Comparison of ENCODE assay signal across 11 cellular contexts in genomic region chr16:15348721-15349120, GRCh38. TPM values are rescaled to one million over a fixed set of nuclear protein-coding genes. Genes with fewer than 3 reads are reported as not detected.
DNase-seq lines count a peak whose midpoint lies in the region; ATAC-seq, FAIRE-seq and TF ChIP-seq lines count a peak whose summit lies in the region.
"Not testable (repeated sequence)": the region's sequence is repeated elsewhere in the genome, so short reads cannot be mapped to it uniquely, and the experiment has no call there.
"Had no signal": no experiment of that assay in that cellular context is flagged by ENCODE, and none has a peak within 500 bp of the region (broad histone marks: within the 10 kb centered on the region; RNA-seq: fewer than 3 reads in every experiment).

No MANE protein-coding gene starts in this region.

- not testable (repeated sequence) for FAIRE-seq in K562 (lab: Jason Lieb, UNC); HepG2 (lab: Jason Lieb, UNC)

- not testable (repeated sequence) for H2AFZ ChIP-seq in K562 (ENCODE audit: low read depth, low read length); HepG2 (ENCODE audit: low read length)

- not testable (repeated sequence) for H3K4me2 ChIP-seq in K562 (ENCODE audit: insufficient read depth, low read length); HepG2 (ENCODE audit: low read depth, low read length)

- H3K36me3 ChIP-seq in Panc1 (ENCODE audit: control insufficient read depth, insufficient read depth, low read length); K562 (ENCODE audit: control insufficient read depth, insufficient read depth, low read length); HepG2 (replicated peaks in 1 of 2; ENCODE audit: control insufficient read depth in 1 of 2, insufficient read depth in 2 of 2, low read length in 2 of 2): not testable (repeated sequence)

- not testable (repeated sequence) for H3K4me3 ChIP-seq in Panc1 (ENCODE audit: low read depth in 2 of 2, low read length in 2 of 2); K562; HepG2 (replicated peaks in 1 of 3; ENCODE audit: insufficient read depth in 1 of 3, low read depth in 2 of 3, low read length in 3 of 3)

- not testable (repeated sequence) for BruUV-seq in Panc1 (replicated peaks; lab: Mats Ljungman, UMichigan); K562 (replicated peaks; lab: Mats Ljungman, UMichigan); HepG2 (replicated peaks; lab: Mats Ljungman, UMichigan)

- not testable (repeated sequence) for H3K27me3 ChIP-seq in Panc1 (ENCODE audit: control insufficient read depth, insufficient read depth, low read length); K562 (ENCODE audit: control insufficient read depth in 2 of 2, insufficient read depth in 2 of 2, low read length in 2 of 2); HepG2 (ENCODE audit: control insufficient read depth in 1 of 2, insufficient read depth in 2 of 2, low read length in 2 of 2)

- DNase-seq in Panc1 (ENCODE audit: low read depth, low spot score); K562 (ENCODE audit: extremely low read depth in 1 of 4, low spot score in 3 of 4); HepG2 (ENCODE audit: low spot score): not testable (repeated sequence)

- H3K79me2 ChIP-seq in K562 (ENCODE audit: control insufficient read depth, insufficient read depth, low read length); HepG2 (ENCODE audit: insufficient read depth, low read length): not testable (repeated sequence)

- POLR2A ChIA-PET in Panc1 (lab: Charles Lee); K562 (lab: Yijun Ruan, JAX); HepG2 (lab: Yijun Ruan, JAX): not testable (repeated sequence)

- not testable (repeated sequence) for TF ChIP-seq EP300 in K562 (IDR thresholded peaks at IDR 0.05; ENCODE audit: low read length); HepG2 (IDR thresholded peaks at IDR 0.05; ENCODE audit: low read depth in 2 of 2, low read length in 2 of 2); HepG2 (CRISPR knock-in tag; IDR thresholded peaks at IDR 0.05; ENCODE audit: borderline replicate concordance)

- intact Hi-C loops in Panc1 (cut with micrococcal nuclease; ENCODE audit: unreplicated experiment); K562 (cut with micrococcal nuclease); HepG2 (cut with micrococcal nuclease; ENCODE audit: unreplicated experiment): not testable (repeated sequence)

- H3K9me1 ChIP-seq in K562 (ENCODE audit: control insufficient read depth, insufficient read depth, low read length): not testable (repeated sequence)

- H3K9ac ChIP-seq in K562 (ENCODE audit: insufficient read depth in 1 of 2, low read depth in 2 of 2, low read length in 2 of 2); HepG2 (ENCODE audit: insufficient read depth, low read depth, low read length): not testable (repeated sequence)

- CTCF ChIA-PET in Panc1 (lab: Charles Lee); K562 (lab: Yijun Ruan, JAX; ENCODE audit: low intra/inter-chr PET ratio); HepG2 (lab: Yijun Ruan, JAX; ENCODE audit: low intra/inter-chr PET ratio, low total read pairs): not testable (repeated sequence)

- H4K20me1 ChIP-seq in K562 (replicated peaks; ENCODE audit: control insufficient read depth, insufficient read depth, low read length); HepG2 (ENCODE audit: insufficient read depth, low read length): not testable (repeated sequence)

- no CpG with 5 or more reads among the region's 7 CpGs for WGBS in K562 (ENCODE audit: insufficient coverage, low coverage, missing lambda C conversion rate)
- 40% methylated on average over 1 of the region's 7 CpGs for WGBS in HepG2 (ENCODE audit: low lambda C conversion rate)

- in situ Hi-C loops in Panc1 (cut with HindIII; ENCODE audit: low pct_unique_long_range_greater_than_20kb, low sequenced_read_pairs); K562 (cut with MboI); HepG2 (cut with HindIII; ENCODE audit: extremely low pct_ligation_motif_present, low pct_unique_long_range_greater_than_20kb): not testable (repeated sequence)

- not testable (repeated sequence) for H3K27ac ChIP-seq in Panc1 (ENCODE audit: low read length); K562 (ENCODE audit: extremely low read depth, low read depth, low read length); HepG2 (ENCODE audit: extremely low read length, insufficient read depth, low read length)

- TF ChIP-seq CTCF in Panc1 (IDR thresholded peaks at IDR 0.05); K562 (IDR thresholded peaks at IDR 0.05 in 2 of 3, conservative IDR thresholded peaks at IDR 0.05 in 1 of 3; ENCODE audit: insufficient read depth in 2 of 3, low read depth in 1 of 3, low read length in 3 of 3); HepG2 (CRISPR knock-in tag; IDR thresholded peaks at IDR 0.05): not testable (repeated sequence)

- H3K4me1 ChIP-seq in Panc1 (ENCODE audit: control insufficient read depth, insufficient read depth, low read length); K562 (replicated peaks in 1 of 2; ENCODE audit: control insufficient read depth in 2 of 2, insufficient read depth in 2 of 2, low read length in 2 of 2); HepG2 (ENCODE audit: insufficient read depth, low read length): not testable (repeated sequence)

- ATAC-seq in Panc1: peak; percentile 46; the same call in 1 of the 2 replicates
- peak; percentile 25; the same call in 1 of the 3 replicates for ATAC-seq in K562
- peak; percentile 71 for ATAC-seq in HepG2

- TF ChIP-seq RAD21 in K562 (CRISPR knock-in tag; conservative IDR thresholded peaks at IDR 0.05 in 1 of 2, IDR thresholded peaks at IDR 0.05 in 1 of 2); HepG2 (CRISPR knock-in tag; IDR thresholded peaks at IDR 0.05): not testable (repeated sequence)

- not testable (repeated sequence) for TF ChIP-seq POLR2A in K562 (conservative IDR thresholded peaks at IDR 0.05); HepG2 (IDR thresholded peaks at IDR 0.05; ENCODE audit: insufficient read depth in 1 of 2, low read depth in 2 of 2, low read length in 2 of 2)

- not testable (repeated sequence) for H3K9me3 ChIP-seq in Panc1 (ENCODE audit: control insufficient read depth, insufficient read depth, low read depth, low read length); K562 (replicated peaks; ENCODE audit: control insufficient read depth, insufficient read depth, low read depth, low read length); HepG2 (ENCODE audit: low read length)

RNA-seq across cellular contexts. Expression of gene NPIPA5, which starts 29.4 kb away (rescaled TPM):
- total RNA-seq in Panc1 (2021; ENCODE audit: unreplicated experiment) (0.26 TPM), K562 (2014; rRNA removed) (2.2 and 2.4 TPM in 2 replicates), K562 (2014; rRNA removed; fragmentation: Illumina TruSeq; extraction: Trizol) (4.7 and 6.2 TPM in 2 replicates), K562 (2015; rRNA removed; fragmentation: Illumina TruSeq; extraction: Trizol) (6.6 and 7.7 TPM in 2 replicates), K562 (2021) (4.4 and 5.2 TPM in 2 replicates), HepG2 (2016; rRNA removed; fragmentation: Illumina TruSeq; extraction: Trizol) (9.7 and 10.7 TPM in 2 replicates)
- polyA plus RNA-seq in Panc1 (2012; ENCODE audit: insufficient read length): 0.55 TPM
- 31.1 and 34.9 TPM in 2 replicates for total RNA-seq in K562 (2011; cell fraction: chromatin; rRNA removed; ENCODE audit: low replicate concordance)
- 12.1 and 14.3 TPM in 2 replicates for total RNA-seq in K562 (2011; cell fraction: nucleolus; rRNA removed)
- 15.1 and 15.8 TPM in 2 replicates for total RNA-seq in K562 (2011; cell fraction: nucleoplasm; rRNA removed)
- polyA plus RNA-seq in K562 (2011; rRNA removed) (8.6 and 10.1 TPM in 2 replicates), K562 (2014; fragmentation: Illumina TruSeq; extraction: Trizol) (10.7 and 17.0 TPM in 2 replicates), K562 (2014; fragmentation: Nextera tagmentation; extraction: Ambion mirVana) (1 to 10 TPM; 3.5 to 4.1 TPM), K562 (2014; rRNA removed) (5.5 and 5.6 TPM in 2 replicates), HepG2 (2011; rRNA removed) (21.5 and 26.9 TPM in 2 replicates)
- 8.0 and 10.8 TPM in 2 replicates for polyA plus RNA-seq in K562 (2011; cell fraction: cytosol; rRNA removed)
- polyA plus RNA-seq in K562 (2011; cell fraction: nucleus; rRNA removed): 56.7 and 60.3 TPM in 2 replicates
- 12.5 and 25.4 TPM in 2 replicates for polyA plus RNA-seq in K562 (2012)
- 1.9 and 2.5 TPM in 2 replicates for polyA minus RNA-seq in K562 (2011; rRNA and poly(A)+ RNA removed)
- polyA minus RNA-seq in K562 (2011; cell fraction: cytosol; rRNA and poly(A)+ RNA removed): not detected in 2 replicates
- 1.1 and 3.3 TPM in 2 replicates for polyA minus RNA-seq in K562 (2011; cell fraction: nucleus; rRNA and poly(A)+ RNA removed)
- total RNA-seq in HepG2 (2016; cell fraction: cytosol; rRNA removed; fragmentation: Illumina TruSeq; extraction: Trizol; ENCODE audit: low read depth): 0.62 and 0.91 TPM in 2 replicates
- 3.5 and 8.2 TPM in 2 replicates for total RNA-seq in HepG2 (2016; cell fraction: insoluble cytoplasmic fraction; rRNA removed; fragmentation: Illumina TruSeq; extraction: Trizol)
- total RNA-seq in HepG2 (2016; cell fraction: membrane; rRNA removed; fragmentation: Illumina TruSeq; extraction: Trizol): 1.9 and 3.2 TPM in 2 replicates
- total RNA-seq in HepG2 (2016; cell fraction: nucleus; rRNA removed; fragmentation: Illumina TruSeq; extraction: Trizol): 3.3 and 5.3 TPM in 2 replicates
- polyA plus RNA-seq in HepG2 (2011; cell fraction: cytosol; rRNA removed): 7.8 and 8.6 TPM in 2 replicates
- polyA plus RNA-seq in HepG2 (2011; cell fraction: nucleus; rRNA removed): 68.2 and 83.9 TPM in 2 replicates
- 18.3 and 21.4 TPM in 2 replicates for polyA plus RNA-seq in HepG2 (2012)
- polyA plus RNA-seq in HepG2 (2016; cell fraction: cytosol; fragmentation: Illumina TruSeq; extraction: Trizol; ENCODE audit: low read depth): 3.3 and 4.8 TPM in 2 replicates
- polyA plus RNA-seq in HepG2 (2016; cell fraction: insoluble cytoplasmic fraction; fragmentation: Illumina TruSeq; extraction: Trizol; ENCODE audit: low read depth): 16.9 and 26.5 TPM in 2 replicates
- polyA plus RNA-seq in HepG2 (2016; cell fraction: membrane; fragmentation: Illumina TruSeq; extraction: Trizol; ENCODE audit: low read depth): 6.5 and 11.7 TPM in 2 replicates
- 91.4 and 92.8 TPM in 2 replicates for polyA plus RNA-seq in HepG2 (2016; cell fraction: nucleus; fragmentation: Illumina TruSeq; extraction: Trizol; ENCODE audit: insufficient read depth, low read depth)
- polyA minus RNA-seq in HepG2 (2011; rRNA and poly(A)+ RNA removed; ENCODE audit: low replicate concordance): 0.30 and 1.0 TPM in 2 replicates
- polyA minus RNA-seq in HepG2 (2011; cell fraction: cytosol; rRNA and poly(A)+ RNA removed): 0.59 TPM in 1 of 2 replicates, not detected in the other
- polyA minus RNA-seq in HepG2 (2011; cell fraction: nucleus; rRNA and poly(A)+ RNA removed): 5.7 and 5.8 TPM in 2 replicates
- total RNA-seq: A172, B cell, Daoy had no signal
- polyA plus RNA-seq: CD14-positive monocyte had no signal

RNA-seq across cellular contexts. Expression of gene MPV17L, which starts 46.8 kb away (rescaled TPM):
- total RNA-seq in Panc1 (2021; ENCODE audit: unreplicated experiment): 10.4 TPM
- polyA plus RNA-seq in Panc1 (2012; ENCODE audit: insufficient read length): 3.0 TPM
- not detected in 2 replicates for total RNA-seq in K562 (2011; cell fraction: chromatin; rRNA removed; ENCODE audit: low replicate concordance)
- total RNA-seq in K562 (2011; cell fraction: nucleolus; rRNA removed): not detected in 2 replicates
- total RNA-seq in K562 (2011; cell fraction: nucleoplasm; rRNA removed): not detected in 2 replicates
- not detected in 2 replicates for total RNA-seq in K562 (2014; rRNA removed)
- total RNA-seq in K562 (2014; rRNA removed; fragmentation: Illumina TruSeq; extraction: Trizol): not detected in 2 replicates
- not detected in 2 replicates for total RNA-seq in K562 (2015; rRNA removed; fragmentation: Illumina TruSeq; extraction: Trizol)
- 0.11 TPM in 1 of 2 replicates, not detected in the other for total RNA-seq in K562 (2021)
- polyA plus RNA-seq in K562 (2011; rRNA removed): not detected in 2 replicates
- not detected in 2 replicates for polyA plus RNA-seq in K562 (2011; cell fraction: cytosol; rRNA removed)
- polyA plus RNA-seq in K562 (2011; cell fraction: nucleus; rRNA removed): not detected in 2 replicates
- 0.01 TPM in 1 of 2 replicates, not detected in the other for polyA plus RNA-seq in K562 (2012)
- polyA plus RNA-seq in K562 (2014; fragmentation: Illumina TruSeq; extraction: Trizol): not detected in 2 replicates
- not detected for polyA plus RNA-seq in K562 (2014; fragmentation: Nextera tagmentation; extraction: Ambion mirVana)
- not detected in 2 replicates for polyA plus RNA-seq in K562 (2014; rRNA removed)
- not detected in 2 replicates for polyA minus RNA-seq in K562 (2011; rRNA and poly(A)+ RNA removed)
- polyA minus RNA-seq in K562 (2011; cell fraction: cytosol; rRNA and poly(A)+ RNA removed): 0.18 TPM in 1 of 2 replicates, not detected in the other
- polyA minus RNA-seq in K562 (2011; cell fraction: nucleus; rRNA and poly(A)+ RNA removed): not detected in 2 replicates
- 63.8 and 75.8 TPM in 2 replicates for total RNA-seq in HepG2 (2016; rRNA removed; fragmentation: Illumina TruSeq; extraction: Trizol)
- total RNA-seq in HepG2 (2016; cell fraction: cytosol; rRNA removed; fragmentation: Illumina TruSeq; extraction: Trizol; ENCODE audit: low read depth): 10.1 and 10.5 TPM in 2 replicates
- 63.6 and 79.3 TPM in 2 replicates for total RNA-seq in HepG2 (2016; cell fraction: insoluble cytoplasmic fraction; rRNA removed; fragmentation: Illumina TruSeq; extraction: Trizol)
- 45.8 and 49.0 TPM in 2 replicates for total RNA-seq in HepG2 (2016; cell fraction: membrane; rRNA removed; fragmentation: Illumina TruSeq; extraction: Trizol)
- 37.4 and 38.1 TPM in 2 replicates for total RNA-seq in HepG2 (2016; cell fraction: nucleus; rRNA removed; fragmentation: Illumina TruSeq; extraction: Trizol)
- 33.6 and 34.7 TPM in 2 replicates for polyA plus RNA-seq in HepG2 (2011; rRNA removed)
- polyA plus RNA-seq in HepG2 (2011; cell fraction: cytosol; rRNA removed): 30.7 and 35.5 TPM in 2 replicates
- 10.6 and 16.5 TPM in 2 replicates for polyA plus RNA-seq in HepG2 (2011; cell fraction: nucleus; rRNA removed)
- 15.0 and 21.1 TPM in 2 replicates for polyA plus RNA-seq in HepG2 (2012)
- polyA plus RNA-seq in HepG2 (2016; cell fraction: cytosol; fragmentation: Illumina TruSeq; extraction: Trizol; ENCODE audit: low read depth): 6.4 and 10.6 TPM in 2 replicates
- 56.5 and 61.1 TPM in 2 replicates for polyA plus RNA-seq in HepG2 (2016; cell fraction: insoluble cytoplasmic fraction; fragmentation: Illumina TruSeq; extraction: Trizol; ENCODE audit: low read depth)
- 26.1 and 27.8 TPM in 2 replicates for polyA plus RNA-seq in HepG2 (2016; cell fraction: membrane; fragmentation: Illumina TruSeq; extraction: Trizol; ENCODE audit: low read depth)
- polyA plus RNA-seq in HepG2 (2016; cell fraction: nucleus; fragmentation: Illumina TruSeq; extraction: Trizol; ENCODE audit: insufficient read depth, low read depth): 49.1 and 49.6 TPM in 2 replicates
- 10.5 and 73.9 TPM in 2 replicates for polyA minus RNA-seq in HepG2 (2011; rRNA and poly(A)+ RNA removed; ENCODE audit: low replicate concordance)
- polyA minus RNA-seq in HepG2 (2011; cell fraction: cytosol; rRNA and poly(A)+ RNA removed): 42.8 and 48.0 TPM in 2 replicates
- 20.3 and 27.0 TPM in 2 replicates for polyA minus RNA-seq in HepG2 (2011; cell fraction: nucleus; rRNA and poly(A)+ RNA removed)
- total RNA-seq: CD4-positive, alpha-beta memory T cell; CD4-positive, alpha-beta T cell; CD4-positive, CD25-positive, alpha-beta regulatory T cell; CD8-positive, alpha-beta T cell had no signal
- polyA plus RNA-seq: CD4-positive, alpha-beta memory T cell; CD4-positive, CD25-positive, alpha-beta regulatory T cell had no signal

Comparison
In these comparisons a context has a peak if more than half of its experiments do, and no peak if none do; other contexts are left out.
1. RNA of gene MPV17L, which starts 46.8 kb away (total RNA-seq): 10.1 to 79.3 TPM in HepG2 and 10.4 TPM in Panc1 (single experiment); 0.11 TPM in K562; every median in the first group is over 10 times any median in the second.
2. Peak in every context shown above with its lines, with median percentiles within 50 percentile points of each other: ATAC-seq.